Comparison of ENCODE assay signal across 1 cellular context in genomic region chr14:94600148-94600545, GRCh38.
TF ChIP-seq lines count a peak whose summit lies in the region.

No MANE protein-coding gene starts in this region.

TF ChIP-seq in A549, 52 proteins besides CTCF, POLR2A, EP300 and RAD21 (continued from another document):
- TF ChIP-seq E2F6 (IDR thresholded peaks at IDR 0.05; ENCODE audit: borderline replicate concordance, low read depth): no peak
- TF ChIP-seq EHMT2 (IDR thresholded peaks at IDR 0.05; ENCODE audit: low read depth): no peak
- no peak for TF ChIP-seq ATOH8 (CRISPR knock-in tag; IDR thresholded peaks at IDR 0.05; ENCODE audit: low read depth)
- no peak for TF ChIP-seq KDM1A (IDR thresholded peaks at IDR 0.05; ENCODE audit: low read depth)
- no peak for TF ChIP-seq TP53 (CRISPR knock-in tag; IDR thresholded peaks at IDR 0.05)
- TF ChIP-seq BCL3 (IDR thresholded peaks at IDR 0.05): no peak
- TF ChIP-seq FOXS1 (CRISPR knock-in tag; IDR thresholded peaks at IDR 0.05): no peak
- TF ChIP-seq TFCP2L1 (CRISPR knock-in tag; IDR thresholded peaks at IDR 0.05): no peak
- no peak for TF ChIP-seq MAZ (IDR thresholded peaks at IDR 0.05; ENCODE audit: borderline replicate concordance, low read depth, low read length)
- TF ChIP-seq PBX3 (IDR thresholded peaks at IDR 0.05): no peak
- no peak for TF ChIP-seq NFE2L2 (conservative IDR thresholded peaks at IDR 0.05; ENCODE audit: low read length)
- TF ChIP-seq EHF (CRISPR knock-in tag; IDR thresholded peaks at IDR 0.05): no peak
